Comparison of ENCODE assay signal across 8 cellular contexts in the genomic region with DNA sequence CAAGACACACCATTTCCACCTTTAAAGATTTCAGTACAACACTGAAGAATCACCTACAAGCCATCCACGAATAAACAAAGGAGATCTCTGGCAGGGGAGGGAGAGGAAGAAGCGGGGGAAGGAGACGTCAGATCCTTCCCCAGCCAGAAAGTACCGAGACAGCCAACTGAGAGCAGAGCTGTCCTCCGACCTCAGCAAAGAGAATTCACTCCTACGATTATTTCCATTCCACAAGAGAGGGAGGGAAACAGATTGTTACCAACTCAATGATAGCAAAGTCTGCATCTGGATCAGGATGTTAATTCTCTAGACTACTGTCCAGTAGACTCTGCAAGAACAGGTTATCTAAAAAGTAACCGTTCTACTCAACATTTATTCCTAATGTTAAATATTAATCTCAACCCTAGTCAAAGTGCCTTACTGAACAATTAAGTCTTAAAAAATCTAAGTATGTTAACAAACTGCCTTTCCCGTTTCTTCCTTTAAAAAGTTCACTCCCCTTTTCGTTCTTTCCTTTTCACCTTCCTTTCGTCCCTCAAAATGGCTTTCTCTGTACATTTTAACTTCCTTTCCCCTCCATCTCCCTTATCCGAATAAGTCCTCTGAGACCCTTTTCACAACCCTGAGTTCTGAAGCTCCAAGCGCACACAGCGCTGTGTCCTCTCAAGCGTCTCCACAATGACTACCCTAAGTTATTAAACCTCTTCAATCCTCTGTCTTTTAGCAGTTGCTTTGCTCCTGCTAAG. TPM values are rescaled to one million over a fixed set of nuclear protein-coding genes. Genes with fewer than 3 reads are reported as not detected.
A peak's percentile ranks its signal among the peaks of the same experiment; 100 is the strongest.
DNase-seq lines count a peak whose midpoint lies in the region; ATAC-seq and TF ChIP-seq lines count a peak whose summit lies in the region.

No MANE protein-coding gene starts in this region.

- H3K4me1 ChIP-seq in stomach smooth muscle (ENCODE audit: control insufficient read depth, insufficient read depth, low read length), result no peaks in the 10 kb centered on the region

- peak overlapping the region; percentile 98 for H3K27ac Mint-ChIP-seq in activated CD8-positive, alpha-beta memory T cell treated with anti-CD3 and anti-CD28 coated beads, Interleukin-2, amount 10 ng/mL, durations not matched to agents 7 days and 5 days
- H3K27ac Mint-ChIP-seq in natural killer cell treated with Interleukin-12 subunit alpha and Interleukin-12 subunit beta and Interleukin-15 and Interleukin-18, amount 100 ng/mL, for 72 hours, result peak overlapping the region; percentile 90 to 92

- H3K27me3 Mint-ChIP-seq in activated CD8-positive, alpha-beta memory T cell treated with anti-CD3 and anti-CD28 coated beads, Interleukin-2, amount 10 ng/mL, durations not matched to agents 7 days and 5 days, result no peaks in the 10 kb centered on the region
- no peaks in the 10 kb centered on the region for H3K27me3 Mint-ChIP-seq in natural killer cell treated with Interleukin-12 subunit alpha and Interleukin-12 subunit beta and Interleukin-15 and Interleukin-18, amount 100 ng/mL, for 72 hours

- peak overlapping the region; percentile 98 for H3K4me3 Mint-ChIP-seq in activated CD8-positive, alpha-beta memory T cell treated with anti-CD3 and anti-CD28 coated beads, Interleukin-2, amount 10 ng/mL, durations not matched to agents 7 days and 5 days
- H3K4me3 Mint-ChIP-seq in natural killer cell treated with Interleukin-12 subunit alpha and Interleukin-12 subunit beta and Interleukin-15 and Interleukin-18, amount 100 ng/mL, for 72 hours, result peak overlapping the region; percentile 100

- peak overlapping the region; percentile 99 for H3K27ac ChIP-seq in epithelial cell of prostate
- H3K27ac ChIP-seq in stomach smooth muscle (ENCODE audit: low read length), result peak overlapping the region; percentile 100

- no peaks in the 10 kb centered on the region for H3K27me3 ChIP-seq in stomach smooth muscle (ENCODE audit: control insufficient read depth in 1 of 2, insufficient read depth in 2 of 2, low read length in 2 of 2)

- CTCF ChIA-PET in GM10248 (lab: Yijun Ruan, JAX), result interaction anchor here (1.1 to 2.3 kb wide), 3 partner anchors 9 to 133 kb away, joined by 3 to 10 read pairs (median 7); no protein-coding TSS in a partner anchor
- CTCF ChIA-PET in activated CD8-positive, alpha-beta memory T cell treated with anti-CD3 and anti-CD28 coated beads, Interleukin-2, amount 10 ng/mL, durations not matched to agents 7 days and 5 days (lab: Charles Lee), result interaction anchor here (1.0 to 2.9 kb wide), 3 partner anchors 19 to 100 kb away, joined by 3 to 10 read pairs (median 3); no protein-coding TSS in a partner anchor

- peak overlapping the region; percentile 82 to 86 for H3K4me3 ChIP-seq in stomach smooth muscle (ENCODE audit: low read length in 2 of 2)

- no peaks in the 10 kb centered on the region for H3K9me3 ChIP-seq in stomach smooth muscle (ENCODE audit: control insufficient read depth in 2 of 2, low read length in 2 of 2)

- peaks cover 40% of the 10 kb centered on the region for H3K4me1 Mint-ChIP-seq in activated CD8-positive, alpha-beta memory T cell treated with anti-CD3 and anti-CD28 coated beads, Interleukin-2, amount 10 ng/mL, durations not matched to agents 7 days and 5 days
- peaks cover 23 to 31% of the 10 kb centered on the region in 2 donors for H3K4me1 Mint-ChIP-seq in natural killer cell treated with Interleukin-12 subunit alpha and Interleukin-12 subunit beta and Interleukin-15 and Interleukin-18, amount 100 ng/mL, for 72 hours (ENCODE audit: low read depth in 2 of 2)

- POLR2A ChIA-PET in GM10248 (lab: Yijun Ruan, JAX), result no interaction called here

- no peaks in the 10 kb centered on the region for H3K9me3 Mint-ChIP-seq in activated CD8-positive, alpha-beta memory T cell treated with anti-CD3 and anti-CD28 coated beads, Interleukin-2, amount 10 ng/mL, durations not matched to agents 7 days and 5 days (ENCODE audit: low read depth)
- H3K9me3 Mint-ChIP-seq in natural killer cell treated with Interleukin-12 subunit alpha and Interleukin-12 subunit beta and Interleukin-15 and Interleukin-18, amount 100 ng/mL, for 72 hours, result no peaks in the 10 kb centered on the region

- TF ChIP-seq CTCF in GM10248 (IDR thresholded peaks at IDR 0.05; ENCODE audit: control extremely low read depth, extremely low read depth, low read depth, missing control alignments), result no peak

- H3K36me3 Mint-ChIP-seq in activated CD8-positive, alpha-beta memory T cell treated with anti-CD3 and anti-CD28 coated beads, Interleukin-2, amount 10 ng/mL, durations not matched to agents 7 days and 5 days, result peaks cover 29% of the 10 kb centered on the region
- peaks cover 6% of the 10 kb centered on the region for H3K36me3 Mint-ChIP-seq in natural killer cell treated with Interleukin-12 subunit alpha and Interleukin-12 subunit beta and Interleukin-15 and Interleukin-18, amount 100 ng/mL, for 72 hours

- peak overlapping the region; percentile 77 to 83 for H3K9ac ChIP-seq in stomach smooth muscle (ENCODE audit: low read length in 2 of 2)

- peak; percentile 61 for DNase-seq in GM10248 (ENCODE audit: extremely low spot score)
- peak; percentile 57 for DNase-seq in HCEC 1CT
- peak; percentile 19 for DNase-seq in NCI-H2227 (lab: John Stamatoyannopoulos, UW; ENCODE audit: unreplicated experiment)
- DNase-seq in activated CD8-positive, alpha-beta memory T cell treated with anti-CD3 and anti-CD28 coated beads, Interleukin-2, amount 10 ng/mL, durations not matched to agents 7 days and 5 days, result peak; percentile 71
- DNase-seq in epithelial cell of prostate (ENCODE audit: low read depth, low spot score), result no peak
- no peak for DNase-seq in natural killer cell treated with Interleukin-12 subunit alpha and Interleukin-12 subunit beta and Interleukin-15 and Interleukin-18, amount 100 ng/mL, for 72 hours (ENCODE audit: low spot score)
- no peak for DNase-seq in LoVo (ENCODE audit: low spot score)

- peak; percentile 7 for ATAC-seq in activated CD8-positive, alpha-beta memory T cell treated with anti-CD3 and anti-CD28 coated beads, Interleukin-2, amount 10 ng/mL, durations not matched to agents 7 days and 5 days
- no peak for ATAC-seq in natural killer cell treated with Interleukin-12 subunit alpha and Interleukin-12 subunit beta and Interleukin-15 and Interleukin-18, amount 100 ng/mL, for 72 hours

- H3K36me3 ChIP-seq in stomach smooth muscle (ENCODE audit: control insufficient read depth in 2 of 2, insufficient read depth in 2 of 2, low read length in 2 of 2), result peaks cover 4 to 9% of the 10 kb centered on the region in 2 donors

RNA-seq across cellular contexts. Expression of a gene that starts 1.4 kb away (rescaled TPM):
- total RNA-seq in activated CD8-positive, alpha-beta memory T cell treated with anti-CD3 and anti-CD28 coated beads, Interleukin-2, amount 10 ng/mL, durations not matched to agents 7 days and 5 days, result 10 to 100 TPM; 40.9 to 49.3 TPM
- 10 to 100 TPM; 64.8 to 68.0 TPM for total RNA-seq in natural killer cell treated with Interleukin-12 subunit alpha and Interleukin-12 subunit beta and Interleukin-15 and Interleukin-18, amount 100 ng/mL, for 72 hours

Comparison
In these comparisons a context has a peak if more than half of its experiments do, and no peak if none do; other contexts are left out.
1. DNase-seq: peak in GM10248 (single experiment), HCEC 1CT (single experiment), NCI-H2227 (single experiment) and activated CD8-positive, alpha-beta memory T cell treated with anti-CD3 and anti-CD28 coated beads, Interleukin-2, amount 10 ng/mL, durations not matched to agents 7 days and 5 days (single experiment); none in epithelial cell of prostate (single experiment), natural killer cell treated with Interleukin-12 subunit alpha and Interleukin-12 subunit beta and Interleukin-15 and Interleukin-18, amount 100 ng/mL, for 72 hours (single experiment) and LoVo (single experiment).